ENCODE assay signal across 17 cellular contexts in the genomic region with DNA sequence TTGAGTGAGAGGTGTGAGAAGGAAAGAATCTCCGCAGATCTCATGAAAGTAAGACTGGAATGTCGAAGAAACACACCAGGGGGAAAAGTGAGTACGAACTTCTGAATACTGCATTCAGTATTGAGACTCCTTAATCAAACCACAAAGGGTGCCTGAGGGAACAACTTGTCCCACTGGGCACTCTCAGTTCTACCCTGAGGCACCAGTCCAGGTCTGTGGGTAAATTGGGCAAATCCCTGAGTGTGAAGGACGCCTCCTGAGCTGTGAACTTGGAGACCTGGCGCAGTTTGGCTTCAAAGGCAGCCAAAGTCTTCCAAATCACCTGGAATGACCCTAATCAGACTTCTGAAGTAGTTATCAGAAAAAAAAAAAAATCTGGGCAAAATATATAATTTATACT.
DNase-seq lines count a peak whose midpoint lies in the region; ATAC-seq and TF ChIP-seq lines count a peak whose summit lies in the region.
"Had no signal": no experiment of that assay in that cellular context is flagged by ENCODE, and none has a peak within 500 bp of the region (broad histone marks: within the 10 kb centered on the region; RNA-seq: fewer than 3 reads in every experiment).

No MANE protein-coding gene starts in this region.

- H3K4me1 ChIP-seq in lung (ENCODE audit: control insufficient read depth in 2 of 2, insufficient read depth in 2 of 2, low read length in 2 of 2) (peaks cover 0 to 9% of the 10 kb centered on the region in 2 donors), upper lobe of right lung (no peaks in the 10 kb centered on the region)

- intact Hi-C loops in head of caudate nucleus (cut with DNase I), result no loop called here
- intact Hi-C loops in upper lobe of right lung (cut with DNase I), result no loop called here

- H3K9me3 ChIP-seq in lung (ENCODE audit: control insufficient read depth in 2 of 2, insufficient read depth in 1 of 2, low read length in 1 of 2), result no peaks in the 10 kb centered on the region
- H3K9me3 ChIP-seq in upper lobe of right lung, result no peaks in the 10 kb centered on the region
- H3K9me3 ChIP-seq: SJCRH30 had no signal

- no peak for ATAC-seq in lung (ENCODE audit: insufficient read depth, low FRiP score)
- ATAC-seq in upper lobe of right lung, result peak; percentile 92
- ATAC-seq in GM21360 (IDR thresholded peaks at IDR 0.05; ENCODE audit: unreplicated experiment), result no peak
- ATAC-seq: CD8-positive, alpha-beta T cell; GM23338 had no signal

- peak in 23 of 42 donors; percentile 5 to 68 (median 39) for DNase-seq in head of caudate nucleus
- peak; percentile 51 for DNase-seq in lung (ENCODE audit: low spot score)
- DNase-seq in upper lobe of right lung, result no peak
- DNase-seq in ureter (ENCODE audit: low spot score), result no peak
- DNase-seq in MV-4-11 (lab: John Stamatoyannopoulos, UW), result no peak
- DNase-seq: CD8-positive, alpha-beta T cell; DMS 273 treated with DMSO at 0.1 percent for 48 hours; KBM-7; MM.1S; NCI-H1105 treated with DMSO at 0.1 percent for 48 hours; NCI-H187 treated with DMSO at 0.1 percent for 48 hours; NCI-H2171 treated with DMSO at 0.1 percent for 48 hours; NCI-H510A treated with DMSO at 0.1 percent for 48 hours had no signal

- WGBS in lung, 2 donors, result 80 to 92% methylated on average over 5 of the region's 5 CpGs

- no peak for TF ChIP-seq CTCF in VCaP (conservative IDR thresholded peaks at IDR 0.05)
- no peak for TF ChIP-seq CTCF in lung (IDR thresholded peaks at IDR 0.05; ENCODE audit: control extremely low read depth, extremely low read depth)
- TF ChIP-seq CTCF in upper lobe of right lung (IDR thresholded peaks at IDR 0.05), result no peak

- H3K4me3 ChIP-seq in lung (no peak overlapping the region), upper lobe of right lung (no peak overlapping the region)
- H3K4me3 ChIP-seq: GM23338, SJCRH30 had no signal

- no peaks in the 10 kb centered on the region for H3K27me3 ChIP-seq in lung (ENCODE audit: control insufficient read depth, insufficient read depth)
- H3K27me3 ChIP-seq in upper lobe of right lung, result no peaks in the 10 kb centered on the region
- H3K27me3 ChIP-seq: SJCRH30 had no signal

- H3K36me3 ChIP-seq in lung (ENCODE audit: control insufficient read depth in 2 of 2, insufficient read depth in 2 of 2, low read length in 2 of 2), result peaks cover 0 to 1% of the 10 kb centered on the region in 2 donors
- H3K36me3 ChIP-seq in upper lobe of right lung, result no peaks in the 10 kb centered on the region
- H3K36me3 ChIP-seq: SJCRH30 had no signal

- peak overlapping the region; percentile 95 for H3K27ac ChIP-seq in VCaP
- H3K27ac ChIP-seq in lung (ENCODE audit: low read depth in 1 of 2, low read length in 1 of 2), result peak overlapping the region in 1 of 2 donors; percentile 11
- H3K27ac ChIP-seq in upper lobe of right lung, result no peak overlapping the region
- H3K27ac ChIP-seq: SJCRH30 had no signal

Comparison
In these comparisons a context has a peak if more than half of its experiments do, and no peak if none do; other contexts are left out.
1. DNase-seq: peak in head of caudate nucleus (23 of 42) and lung (single experiment); none in upper lobe of right lung (single experiment), ureter (single experiment) and MV-4-11 (single experiment).